In genomic region chr13:53781941-53782340, GRCh38 we compare ENCODE assay signal across 16 cellular contexts.
DNase-seq lines count a peak whose midpoint lies in the region; ATAC-seq, FAIRE-seq and TF ChIP-seq lines count a peak whose summit lies in the region.
"Had no signal": no experiment of that assay in that cellular context is flagged by ENCODE, and none has a peak within 500 bp of the region (broad histone marks: within the 10 kb centered on the region; RNA-seq: fewer than 3 reads in every experiment).

No MANE protein-coding gene starts in this region.

- H3K4me1 ChIP-seq in cardiac muscle cell (ENCODE audit: low read depth) (peaks cover 7% of the 10 kb centered on the region), right cardiac atrium (ENCODE audit: control insufficient read depth, insufficient read depth, low read length) (no peaks in the 10 kb centered on the region)
- H3K4me1 ChIP-seq: upper lobe of right lung had no signal

- no peaks in the 10 kb centered on the region for H3K36me3 ChIP-seq in cardiac muscle cell
- H3K36me3 ChIP-seq: neutrophil, upper lobe of right lung had no signal

- intact Hi-C loops in right cardiac atrium (cut with DNase I): loop anchor here in 1 of 4 donors (10.0 kb wide), 1 partner anchor 753 kb away; no protein-coding TSS in a partner anchor

- DNase-seq in cardiac muscle cell (ENCODE audit: low read depth in 1 of 2, low spot score in 1 of 2): peak in 1 of 2 donors; percentile 18
- no peak for DNase-seq in right cardiac atrium
- DNase-seq in NCI-H748 (lab: John Stamatoyannopoulos, UW; ENCODE audit: unreplicated experiment): peak; percentile 56
- peak; percentile 22 for DNase-seq in iPS-NIHi7 (ENCODE audit: extremely low spot score)
- DNase-seq in urothelium cell line (ENCODE audit: low spot score): peak; percentile 9
- DNase-seq in EL: no peak
- no peak for DNase-seq in ecto neural progenitor cell (ENCODE audit: low spot score)
- DNase-seq: activated naive CD8-positive, alpha-beta T cell treated with anti-CD3 and anti-CD28 coated beads for 36 hours; activated T-cell treated with anti-CD3 and anti-CD28 coated beads, Interleukin-2, amount 50 U/mL, for 48 hours; central memory CD4-positive, alpha-beta T cell; Right ventricle myocardium superior; upper lobe of right lung had no signal

- H3K9me3 ChIP-seq in cardiac muscle cell (ENCODE audit: low read depth): no peaks in the 10 kb centered on the region
- no peaks in the 10 kb centered on the region for H3K9me3 ChIP-seq in right cardiac atrium (ENCODE audit: control insufficient read depth, low read length)
- H3K9me3 ChIP-seq: neutrophil, upper lobe of right lung had no signal

- H3K27ac ChIP-seq in cardiac muscle cell: no peak overlapping the region
- no peak overlapping the region for H3K27ac ChIP-seq in right cardiac atrium (ENCODE audit: low read length)
- H3K27ac ChIP-seq: neutrophil, skin epidermis, upper lobe of right lung had no signal

- no peak for TF ChIP-seq CTCF in cardiac muscle cell (IDR thresholded peaks at IDR 0.05; ENCODE audit: low read depth, low read length)

- H3K27me3 ChIP-seq in cardiac muscle cell: no peaks in the 10 kb centered on the region
- no peaks in the 10 kb centered on the region for H3K27me3 ChIP-seq in right cardiac atrium (ENCODE audit: control insufficient read depth, insufficient read depth)
- H3K27me3 ChIP-seq: neutrophil, upper lobe of right lung had no signal

- H3K4me3 ChIP-seq in cardiac muscle cell: peak overlapping the region; percentile 2
- H3K4me3 ChIP-seq in right cardiac atrium (ENCODE audit: low read length): no peak overlapping the region
- H3K4me3 ChIP-seq: lung, skin epidermis, upper lobe of right lung had no signal

- ATAC-seq in right cardiac atrium: no peak
- ATAC-seq in HG02973 (IDR thresholded peaks at IDR 0.05; ENCODE audit: unreplicated experiment): no peak

- WGBS in right cardiac atrium: 21% methylated on average over 6 of the region's 6 CpGs

- FAIRE-seq in urothelium cell line (lab: Jason Lieb, UNC): no peak

Comparison
In these comparisons a context has a peak if more than half of its experiments do, and no peak if none do; other contexts are left out.
1. DNase-seq: peak in NCI-H748 (single experiment), iPS-NIHi7 (single experiment) and urothelium cell line (single experiment); none in right cardiac atrium (0 of 3), EL (single experiment) and ecto neural progenitor cell (single experiment).